10 cellular contexts compared by ENCODE assay signal in genomic region chr13:98978280-98978679, GRCh38. TPM values are rescaled to one million over a fixed set of nuclear protein-coding genes. Genes with fewer than 3 reads are reported as not detected.
DNase-seq lines count a peak whose midpoint lies in the region; ATAC-seq, FAIRE-seq and TF ChIP-seq lines count a peak whose summit lies in the region.
"Had no signal": no experiment of that assay in that cellular context is flagged by ENCODE, and none has a peak within 500 bp of the region (broad histone marks: within the 10 kb centered on the region; RNA-seq: fewer than 3 reads in every experiment).

No MANE protein-coding gene starts in this region.

- peak overlapping the region; percentile 53 for H3K4me3 Mint-ChIP-seq in mesothelial cell of epicardium

- no peak for FAIRE-seq in urothelium cell line (lab: Jason Lieb, UNC)
- FAIRE-seq: A204.1 had no signal

- H3K27ac Mint-ChIP-seq in mesothelial cell of epicardium: peak overlapping the region; percentile 82

- ATAC-seq in HG03565 (IDR thresholded peaks at IDR 0.05; ENCODE audit: unreplicated experiment) (no peak), HG02970 (IDR thresholded peaks at IDR 0.05; ENCODE audit: low FRiP score, unreplicated experiment) (no peak)

- DNase-seq in NCI-H748 (lab: John Stamatoyannopoulos, UW; ENCODE audit: unreplicated experiment) (peak; percentile 47), NCI-H748 treated with DMSO at 0.1 percent for 48 hours (lab: John Stamatoyannopoulos, UW) (no peak), dermis blood vessel endothelial cell (peak; percentile 93), mesothelial cell of epicardium (ENCODE audit: low spot score in 2 of 2, unreplicated experiment in 2 of 2) (no peak), urothelium cell line (ENCODE audit: low spot score) (peak; percentile 47), activated gamma-delta T cell (lab: John Stamatoyannopoulos, UW) (no peak)
- DNase-seq: Karpas-422 had no signal

- H3K36me3 Mint-ChIP-seq in mesothelial cell of epicardium: no peaks in the 10 kb centered on the region

- TF ChIP-seq CTCF in mesothelial cell of epicardium (IDR thresholded peaks at IDR 0.05; ENCODE audit: unreplicated experiment): no peak

- no peaks in the 10 kb centered on the region for H3K27me3 Mint-ChIP-seq in mesothelial cell of epicardium (ENCODE audit: low read depth)

- no peaks in the 10 kb centered on the region for H3K9me3 Mint-ChIP-seq in mesothelial cell of epicardium

- peaks cover 47% of the 10 kb centered on the region for H3K4me1 Mint-ChIP-seq in mesothelial cell of epicardium

RNA-seq across cellular contexts. Expression of gene DOCK9, which starts 0.4 kb away (rescaled TPM):
- total RNA-seq in dermis blood vessel endothelial cell (556 and 666 TPM in 2 replicates), mesothelial cell of epicardium (21.0 to 26.6 TPM (median 22.8 TPM) in 3 replicates)

Comparison
In these comparisons a context has a peak if more than half of its experiments do, and no peak if none do; other contexts are left out.
1. DNase-seq: peak in NCI-H748 (single experiment), dermis blood vessel endothelial cell (single experiment) and urothelium cell line (single experiment); none in NCI-H748 treated with DMSO at 0.1 percent for 48 hours (single experiment), mesothelial cell of epicardium (0 of 2) and activated gamma-delta T cell (single experiment).
2. RNA of gene DOCK9, which starts 0.4 kb away (total RNA-seq): 556 to 666 TPM in dermis blood vessel endothelial cell; 21.0 to 26.6 TPM in mesothelial cell of epicardium; every median in the first group is over 10 times any median in the second.